10 cellular contexts compared by ENCODE assay signal in genomic region chr5:177601126-177601525, GRCh38. TPM values are rescaled to one million over a fixed set of nuclear protein-coding genes. Genes with fewer than 3 reads are reported as not detected.
DNase-seq lines count a peak whose midpoint lies in the region; ATAC-seq and TF ChIP-seq lines count a peak whose summit lies in the region.
"Had no signal": no experiment of that assay in that cellular context is flagged by ENCODE, and none has a peak within 500 bp of the region (broad histone marks: within the 10 kb centered on the region; RNA-seq: fewer than 3 reads in every experiment).

No MANE protein-coding gene starts in this region.

- TF ChIP-seq CTCF in CD14-positive monocyte (IDR thresholded peaks at IDR 0.05) (no peak), choroid plexus epithelial cell (conservative IDR thresholded peaks at IDR 0.05; ENCODE audit: low read depth, low read length) (no peak), nephron (IDR thresholded peaks at IDR 0.05; ENCODE audit: unreplicated experiment in 3 of 3) (no peak)

- no peak for ATAC-seq in GM21528 (IDR thresholded peaks at IDR 0.05; ENCODE audit: low FRiP score, unreplicated experiment)

- DNase-seq in CD14-positive monocyte (ENCODE audit: low spot score) (no peak), MG63 (no peak), choroid plexus epithelial cell (ENCODE audit: low read depth) (no peak), activated gamma-delta T cell (lab: John Stamatoyannopoulos, UW) (no peak), COLO829 (ENCODE audit: low spot score) (no peak), iPS-NIHi11 (ENCODE audit: low spot score) (no peak)
- DNase-seq: NCI-H748 treated with DMSO at 0.1 percent for 48 hours, transverse colon had no signal

- H3K27ac Mint-ChIP-seq in CD14-positive monocyte, result peak overlapping the region in 5 of 7 donors; percentile 88 to 95 (median 90)
- peak overlapping the region; percentile 87 to 92 (median 91) for H3K27ac Mint-ChIP-seq in nephron

- H3K36me3 Mint-ChIP-seq in CD14-positive monocyte (peaks cover 25 to 29% of the 10 kb centered on the region in 2 donors), nephron (ENCODE audit: low read depth) (peaks cover 15% of the 10 kb centered on the region)

- intact Hi-C loops in CD14-positive monocyte (cut with micrococcal nuclease), result no loop called here

- H3K4me3 Mint-ChIP-seq in CD14-positive monocyte (peak overlapping the region; percentile 83 to 97), nephron (peak overlapping the region; percentile 91 to 96 (median 94))

- no peaks in the 10 kb centered on the region for H3K9me3 ChIP-seq in MG63
- H3K9me3 ChIP-seq: transverse colon had no signal

- H3K4me3 ChIP-seq in MG63 (peak overlapping the region; percentile 80), choroid plexus epithelial cell (ENCODE audit: low read depth, low read length) (peak overlapping the region; percentile 74)

- peaks cover 0 to 3% (median 1%) of the 10 kb centered on the region in 3 donors for H3K27me3 Mint-ChIP-seq in CD14-positive monocyte (ENCODE audit: low read depth in 3 of 3)
- no peaks in the 10 kb centered on the region for H3K27me3 Mint-ChIP-seq in nephron (ENCODE audit: low read depth)

- H3K4me1 Mint-ChIP-seq in CD14-positive monocyte, result peaks cover 30% of the 10 kb centered on the region
- H3K4me1 Mint-ChIP-seq in nephron, result peaks cover 15% of the 10 kb centered on the region

- H3K9me3 Mint-ChIP-seq in CD14-positive monocyte (peaks cover 0 to 2% (median 0%) of the 10 kb centered on the region in 7 donors), nephron (no peaks in the 10 kb centered on the region)

- no peaks in the 10 kb centered on the region for H3K27me3 ChIP-seq in MG63
- H3K27me3 ChIP-seq: transverse colon had no signal

- H3K36me3 ChIP-seq in MG63, result peaks cover 8% of the 10 kb centered on the region

RNA-seq across cellular contexts. Expression of gene B4GALT7, which starts 1.2 kb away (rescaled TPM):
- polyA plus RNA-seq in CD14-positive monocyte, result 10 to 100 TPM; 15.6 to 18.8 TPM
- total RNA-seq in MG63 (2014; rRNA removed; shearing (Covaris generic); ENCODE audit: low replicate concordance), result 21.7 and 46.5 TPM in 2 replicates

RNA-seq across cellular contexts. Expression of gene TMED9, which starts 9.1 kb away (rescaled TPM):
- polyA plus RNA-seq in CD14-positive monocyte, result 100 to 1,000 TPM; 136 to 150 TPM
- 310 and 483 TPM in 2 replicates for total RNA-seq in MG63 (2014; rRNA removed; shearing (Covaris generic); ENCODE audit: low replicate concordance)

RNA-seq across cellular contexts. Expression of gene FAM193B, which starts 46.8 kb away (rescaled TPM):
- 1 to 10 TPM; 1.6 to 1.9 TPM for polyA plus RNA-seq in CD14-positive monocyte
- total RNA-seq in MG63 (2014; rRNA removed; shearing (Covaris generic); ENCODE audit: low replicate concordance), result 17.5 and 22.3 TPM in 2 replicates
